In genomic region chr16:65905326-65905725, GRCh38 we compare ENCODE assay signal across 21 cellular contexts.
"Had no signal": no experiment of that assay in that cellular context is flagged by ENCODE, and none has a peak within 500 bp of the region (broad histone marks: within the 10 kb centered on the region; RNA-seq: fewer than 3 reads in every experiment).

No MANE protein-coding gene starts in this region.

- H3K4me3 Mint-ChIP-seq: endodermal cell; naive thymus-derived CD4-positive, alpha-beta T cell; stimulated activated naive B cell treated with anti-CD40 and anti-IgM and Interleukin-4, amounts not matched to agents 10 μg/mL and 1 μg/mL and 100 μg/mL, for 72 hours; stimulated activated naive CD8-positive, alpha-beta T cell treated with anti-CD3 and anti-CD28 coated beads, Interleukin-15, amount 100 ng/mL, for 72 hours had no signal

- H3K4me1 ChIP-seq: spleen, tibial nerve, upper lobe of right lung, vagina had no signal

- H3K9me3 Mint-ChIP-seq: endodermal cell had no signal

- H3K4me1 Mint-ChIP-seq: naive thymus-derived CD4-positive, alpha-beta T cell; stimulated activated naive CD8-positive, alpha-beta T cell treated with anti-CD3 and anti-CD28 coated beads, Interleukin-15, amount 100 ng/mL, for 72 hours had no signal

- H3K27me3 Mint-ChIP-seq: stimulated activated naive CD8-positive, alpha-beta T cell treated with anti-CD3 and anti-CD28 coated beads, Interleukin-15, amount 100 ng/mL, for 72 hours had no signal

- H3K9me3 ChIP-seq: neutrophil, spleen, testis, tibial nerve, upper lobe of right lung, vagina had no signal

- H3K4me3 ChIP-seq: hepatocyte, spleen, testis, tibial nerve, upper lobe of right lung, vagina had no signal

- ATAC-seq: left cardiac atrium; naive thymus-derived CD4-positive, alpha-beta T cell; sciatic nerve; stimulated activated naive B cell treated with anti-CD40 and anti-IgM and Interleukin-4, amounts not matched to agents 10 μg/mL and 1 μg/mL and 100 μg/mL, for 72 hours; stimulated activated naive CD8-positive, alpha-beta T cell treated with anti-CD3 and anti-CD28 coated beads, Interleukin-15, amount 100 ng/mL, for 72 hours; upper lobe of right lung had no signal

- H2AFZ ChIP-seq: hepatocyte had no signal

- H3K36me3 ChIP-seq: neutrophil, spleen, tibial nerve, upper lobe of right lung, vagina had no signal

- H3K27ac Mint-ChIP-seq: endodermal cell; naive thymus-derived CD4-positive, alpha-beta T cell; stimulated activated naive B cell treated with anti-CD40 and anti-IgM and Interleukin-4, amounts not matched to agents 10 μg/mL and 1 μg/mL and 100 μg/mL, for 72 hours; stimulated activated naive CD8-positive, alpha-beta T cell treated with anti-CD3 and anti-CD28 coated beads, Interleukin-15, amount 100 ng/mL, for 72 hours had no signal

- H3K36me3 Mint-ChIP-seq: stimulated activated naive B cell treated with anti-CD40 and anti-IgM and Interleukin-4, amounts not matched to agents 10 μg/mL and 1 μg/mL and 100 μg/mL, for 72 hours had no signal

- H3K27me3 ChIP-seq: hepatocyte, neutrophil, spleen, testis, tibial nerve, upper lobe of right lung, vagina had no signal

- DNase-seq: effector CD4-positive, alpha-beta T cell; endodermal cell; erythroblast; foreskin melanocyte; head of caudate nucleus; kidney; left cardiac atrium; naive thymus-derived CD4-positive, alpha-beta T cell; spleen; stimulated activated CD4-positive, alpha-beta T cell treated with anti-CD3 and anti-CD28 coated beads, Interleukin-15, amount 100 ng/mL, for 24 hours; stimulated activated CD4-positive, alpha-beta T cell treated with anti-CD3 and anti-CD28 coated beads, Interleukin-1b, Interleukin-23, amount 100 ng/mL, for 48 hours; stimulated activated CD4-positive, alpha-beta T cell treated with anti-CD3 and anti-CD28 coated beads, Interleukin-4, amount 100 ng/mL, for 24 hours; stimulated activated naive B cell treated with anti-CD40 and anti-IgM and Interleukin-4, amounts not matched to agents 10 μg/mL and 1 μg/mL and 100 μg/mL, for 72 hours; stimulated activated naive CD8-positive, alpha-beta T cell treated with anti-CD3 and anti-CD28 coated beads, Interleukin-15, amount 100 ng/mL, for 72 hours; testis; upper lobe of right lung had no signal

- H3K79me2 ChIP-seq: hepatocyte had no signal

- H3K4me2 ChIP-seq: hepatocyte had no signal

- H3K27ac ChIP-seq: hepatocyte, neutrophil, spleen, testis, tibial nerve, upper lobe of right lung, vagina had no signal
